Comparison of ENCODE assay signal across 17 cellular contexts in genomic region chr20:13229538-13229937, GRCh38. TPM values are rescaled to one million over a fixed set of nuclear protein-coding genes. Genes with fewer than 3 reads are reported as not detected.
DNase-seq lines count a peak whose midpoint lies in the region; ATAC-seq and TF ChIP-seq lines count a peak whose summit lies in the region.
"Had no signal": no experiment of that assay in that cellular context is flagged by ENCODE, and none has a peak within 500 bp of the region (broad histone marks: within the 10 kb centered on the region; RNA-seq: fewer than 3 reads in every experiment).

No MANE protein-coding gene starts in this region.

- H2BK5ac ChIP-seq in H9 (ENCODE audit: insufficient read length, low read length): no peak overlapping the region

- peak; percentile 40 for DNase-seq in GM12865 (ENCODE audit: low read depth)
- DNase-seq in NCI-H748 treated with DMSO at 0.1 percent for 48 hours (lab: John Stamatoyannopoulos, UW): no peak
- DNase-seq in H9: no peak
- no peak for DNase-seq in PC-3
- DNase-seq: BE2C, cerebellar nuclear complex, left ventricle myocardium superior, NCI-H1092 treated with DMSO at 0.1 percent for 48 hours, NCI-H510A, sigmoid colon had no signal

- H3K4ac ChIP-seq in H9 (ENCODE audit: low read depth, low read length): no peak overlapping the region

- H3K27me3 Mint-ChIP-seq in T-helper 1 cell treated with Interleukin-12 subunit alpha and Interleukin-12 subunit beta and Interleukin-4 antibody, amounts not matched to agents 30 μg/mL and 1 μg/mL, for 36 hours (ENCODE audit: low read depth): peaks cover 19% of the 10 kb centered on the region
- peaks cover 21% of the 10 kb centered on the region for H3K27me3 Mint-ChIP-seq in H9 (ENCODE audit: low read depth)

- TF ChIP-seq CTCF in GM12865 (IDR thresholded peaks at IDR 0.05; ENCODE audit: insufficient read depth, low read depth, low read length, missing control alignments): no peak
- TF ChIP-seq CTCF in H9 (conservative IDR thresholded peaks at IDR 0.05): no peak
- no peak for TF ChIP-seq CTCF in PC-3 (conservative IDR thresholded peaks at IDR 0.05; ENCODE audit: low read depth, low read length)

- H4K20me1 ChIP-seq in H9 (ENCODE audit: control insufficient read depth, insufficient read depth, insufficient read length) (no peaks in the 10 kb centered on the region), PC-3 (ENCODE audit: low read length) (no peaks in the 10 kb centered on the region)

- no peak overlapping the region for H2AK5ac ChIP-seq in H9 (ENCODE audit: insufficient read length, low read length)

- H3K27ac ChIP-seq in H9 (ENCODE audit: insufficient read length, low read depth, low read length) (no peak overlapping the region), PC-3 (ENCODE audit: low read length) (no peak overlapping the region)
- H3K27ac ChIP-seq: sigmoid colon, suprapubic skin had no signal

- H3K9ac ChIP-seq in H9 (ENCODE audit: extremely low read depth, insufficient read length, low read length) (no peak overlapping the region), PC-3 (ENCODE audit: low read length) (no peak overlapping the region)

- H3K23me2 ChIP-seq in H9 (ENCODE audit: insufficient read length, low read depth, low read length, poor library complexity, severe bottlenecking): no peaks in the 10 kb centered on the region

- H3K9me2 ChIP-seq in PC-3 (replicated peaks; ENCODE audit: low read length): no peaks in the 10 kb centered on the region

- H2BK120ac ChIP-seq in H9 (ENCODE audit: low read depth, low read length, poor library complexity, severe bottlenecking): no peak overlapping the region

- H3K4me3 Mint-ChIP-seq in T-helper 1 cell treated with Interleukin-12 subunit alpha and Interleukin-12 subunit beta and Interleukin-4 antibody, amounts not matched to agents 30 μg/mL and 1 μg/mL, for 36 hours: no peak overlapping the region
- no peak overlapping the region for H3K4me3 Mint-ChIP-seq in H9
- H3K4me3 Mint-ChIP-seq: nephron had no signal

- no peak overlapping the region for H3K18ac ChIP-seq in H9 (ENCODE audit: insufficient read length, low read depth, low read length)

- H3K79me2 ChIP-seq in H9 (ENCODE audit: insufficient read depth, low read length): no peaks in the 10 kb centered on the region
- no peaks in the 10 kb centered on the region for H3K79me2 ChIP-seq in PC-3 (ENCODE audit: low read length)

- H2BK20ac ChIP-seq in H9 (ENCODE audit: low read depth, low read length, poor library complexity, severe bottlenecking): no peak overlapping the region

- H3F3A ChIP-seq in PC-3 (ENCODE audit: low read length, unreplicated experiment): no peaks in the 10 kb centered on the region

- POLR2A ChIA-PET in PC-3 (lab: Charles Lee; ENCODE audit: unreplicated experiment): no interaction called here

- H4K8ac ChIP-seq in H9 (replicated peaks; ENCODE audit: insufficient read length, low read depth, low read length): no peak overlapping the region

- H3K27ac Mint-ChIP-seq in T-helper 1 cell treated with Interleukin-12 subunit alpha and Interleukin-12 subunit beta and Interleukin-4 antibody, amounts not matched to agents 30 μg/mL and 1 μg/mL, for 36 hours: peak overlapping the region; percentile 77
- H3K27ac Mint-ChIP-seq in H9: no peak overlapping the region
- H3K27ac Mint-ChIP-seq: nephron had no signal

- H3K79me1 ChIP-seq in H9 (ENCODE audit: insufficient read depth, low read depth, low read length, poor library complexity, severe bottlenecking): no peaks in the 10 kb centered on the region

- H3K36me3 Mint-ChIP-seq in T-helper 1 cell treated with Interleukin-12 subunit alpha and Interleukin-12 subunit beta and Interleukin-4 antibody, amounts not matched to agents 30 μg/mL and 1 μg/mL, for 36 hours (ENCODE audit: low read depth): peaks cover 2% of the 10 kb centered on the region
- H3K36me3 Mint-ChIP-seq in H9 (ENCODE audit: insufficient read depth in 1 of 3, low read depth in 3 of 3): no peaks in the 10 kb centered on the region

- peaks cover 10% of the 10 kb centered on the region for H3K9me3 Mint-ChIP-seq in T-helper 1 cell treated with Interleukin-12 subunit alpha and Interleukin-12 subunit beta and Interleukin-4 antibody, amounts not matched to agents 30 μg/mL and 1 μg/mL, for 36 hours
- no peaks in the 10 kb centered on the region; a peak in 2 of 5 replicates for H3K9me3 Mint-ChIP-seq in H9

- no peak overlapping the region for H3K14ac ChIP-seq in H9 (ENCODE audit: insufficient read depth, low read length)

- no peak overlapping the region for H3K56ac ChIP-seq in H9 (ENCODE audit: insufficient read length, low read depth, low read length)

- no peak overlapping the region for H3K4me2 ChIP-seq in H9 (ENCODE audit: insufficient read depth, insufficient read length, low read length)
- no peak overlapping the region for H3K4me2 ChIP-seq in PC-3 (ENCODE audit: low read length)

- H3K4me3 ChIP-seq in GM12865 (ENCODE audit: low read depth, low read length) (no peak overlapping the region), PC-3 (ENCODE audit: low read length) (no peak overlapping the region)
- H3K4me3 ChIP-seq: sigmoid colon, suprapubic skin had no signal

- no peak overlapping the region for H4K5ac ChIP-seq in H9 (ENCODE audit: insufficient read length, low read depth, low read length)

- H3T11ph ChIP-seq in H9 (ENCODE audit: low read length): no peak overlapping the region

- H2BK15ac ChIP-seq in H9 (ENCODE audit: low read depth, low read length): no peak overlapping the region

- H3K23ac ChIP-seq in H9 (ENCODE audit: insufficient read length, low read depth, low read length): no peak overlapping the region

- intact Hi-C loops in PC-3 (cut with micrococcal nuclease): no loop called here

- H3K36me3 ChIP-seq in PC-3 (ENCODE audit: low read depth, low read length): no peaks in the 10 kb centered on the region
- H3K36me3 ChIP-seq: BE2C, sigmoid colon, suprapubic skin had no signal

- CTCF ChIA-PET in PC-3 (lab: Charles Lee): no interaction called here

- H2AFZ ChIP-seq in H9 (ENCODE audit: low read length) (no peak overlapping the region), PC-3 (ENCODE audit: low read length) (no peak overlapping the region)

- ATAC-seq in GM18907 (IDR thresholded peaks at IDR 0.05; ENCODE audit: unreplicated experiment) (peak; percentile 71), HG02884 (IDR thresholded peaks at IDR 0.05; ENCODE audit: unreplicated experiment) (peak; percentile 52), GM18861 (IDR thresholded peaks at IDR 0.05; ENCODE audit: unreplicated experiment) (no peak), PC-3 (no peak)
- ATAC-seq: left ventricle myocardium superior, Right ventricle myocardium inferior had no signal

- H3K4me1 ChIP-seq in H9 (ENCODE audit: insufficient read depth, low read length) (no peaks in the 10 kb centered on the region), PC-3 (ENCODE audit: insufficient read depth, low read length) (no peaks in the 10 kb centered on the region)
- H3K4me1 ChIP-seq: BE2C, sigmoid colon had no signal

- H3K4me1 Mint-ChIP-seq in T-helper 1 cell treated with Interleukin-12 subunit alpha and Interleukin-12 subunit beta and Interleukin-4 antibody, amounts not matched to agents 30 μg/mL and 1 μg/mL, for 36 hours (ENCODE audit: low read depth): peaks cover 29% of the 10 kb centered on the region
- peaks cover 4 to 12% of the 10 kb centered on the region in 2 experiments for H3K4me1 Mint-ChIP-seq in H9
- H3K4me1 Mint-ChIP-seq: nephron had no signal

- no peaks in the 10 kb centered on the region for H3K9me3 ChIP-seq in H9 (ENCODE audit: control insufficient read depth, low read depth, low read length)
- H3K9me3 ChIP-seq in PC-3 (ENCODE audit: low read length): 0 out of 2 replicates have a peak, but pooled peaks cover 8% of the 10 kb centered on the region
- H3K9me3 ChIP-seq: BE2C, suprapubic skin had no signal

- H2BK12ac ChIP-seq in H9 (ENCODE audit: insufficient read length, low read depth, low read length): no peak overlapping the region

- no TSS peak for BruUV-seq in PC-3 (replicated peaks; lab: Mats Ljungman, UMichigan)

- no peak overlapping the region for H4K91ac ChIP-seq in H9 (ENCODE audit: insufficient read length, low read depth, low read length)

- H3K27me3 ChIP-seq in H9 (ENCODE audit: insufficient read depth, low read length) (no peaks in the 10 kb centered on the region), PC-3 (ENCODE audit: low read length) (peaks cover 26% of the 10 kb centered on the region)
- H3K27me3 ChIP-seq: sigmoid colon, suprapubic skin had no signal

RNA-seq across cellular contexts. Expression of gene ISM1, which starts 8.5 kb away (rescaled TPM):
- total RNA-seq in H9 (2021) (0.20 and 0.24 TPM in 2 replicates), PC-3 (2014; rRNA removed) (not detected in 2 replicates)

Comparison
In these comparisons a context has a peak if more than half of its experiments do, and no peak if none do; other contexts are left out.
1. ATAC-seq: peak in GM18907 (single experiment) and HG02884 (single experiment); none in GM18861 (single experiment) and PC-3 (single experiment).